Comparison of ENCODE assay signal across 13 cellular contexts in the genomic region with DNA sequence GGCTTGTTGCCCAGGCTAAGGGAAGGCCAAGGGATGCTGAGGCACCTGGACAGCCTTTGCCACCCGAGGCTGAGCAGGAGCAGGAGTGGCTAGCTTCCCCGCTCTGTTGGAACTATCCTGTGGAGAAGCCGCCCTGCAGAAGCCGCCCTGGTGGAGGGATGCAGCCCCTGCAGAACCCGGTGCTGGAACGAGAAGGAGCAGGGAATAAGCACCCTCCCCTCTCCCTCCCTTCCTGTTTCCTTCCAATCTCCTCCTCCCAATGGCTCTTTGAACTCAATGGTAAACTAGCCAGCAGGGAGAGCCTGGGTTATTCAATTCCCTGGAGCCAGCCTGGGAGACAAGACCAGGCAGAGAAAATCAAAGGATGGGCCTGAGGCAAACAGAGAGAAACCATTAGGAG. TPM values are rescaled to one million over a fixed set of nuclear protein-coding genes. Genes with fewer than 3 reads are reported as not detected.
A peak's percentile ranks its signal among the peaks of the same experiment; 100 is the strongest.
DNase-seq lines count a peak whose midpoint lies in the region; ATAC-seq, FAIRE-seq and TF ChIP-seq lines count a peak whose summit lies in the region.
"Had no signal": no experiment of that assay in that cellular context is flagged by ENCODE, and none has a peak within 500 bp of the region (broad histone marks: within the 10 kb centered on the region; RNA-seq: fewer than 3 reads in every experiment).

No MANE protein-coding gene starts in this region.

- no peak overlapping the region for H3K27ac Mint-ChIP-seq in activated T-helper 17 cell treated with anti-CD3 and anti-CD28 coated beads, Interleukin-2, amount 50 U/mL, for 72 hours
- H3K27ac Mint-ChIP-seq: activated CD4-positive, alpha-beta memory T cell treated with anti-CD3 and anti-CD28 coated beads, Interleukin-2, amount 10 ng/mL, durations not matched to agents 7 days and 5 days had no signal

- 0 out of 4 replicates have a peak overlapping the region, but pooled peaks of 1 of the 2 experiments have one; percentile 4 for H3K4me2 ChIP-seq in H1 (ENCODE audit: insufficient read depth in 1 of 2, low read depth in 2 of 2, low read length in 2 of 2)
- no peak overlapping the region for H3K4me2 ChIP-seq in trophoblast cell (ENCODE audit: low read length)

- H3K27ac ChIP-seq in H1 (ENCODE audit: low read depth, low read length) (0 out of 2 replicates have a peak overlapping the region, but pooled peaks have one; percentile 7), trophoblast cell (ENCODE audit: low read depth, low read length) (no peak overlapping the region)

- peak overlapping the region; percentile 86 for H2AFZ ChIP-seq in H1 (ENCODE audit: low read length)
- H2AFZ ChIP-seq in trophoblast cell (ENCODE audit: insufficient read depth, low read length, poor library complexity): no peak overlapping the region

- no peaks in the 10 kb centered on the region for H3K36me3 Mint-ChIP-seq in activated T-helper 17 cell treated with anti-CD3 and anti-CD28 coated beads, Interleukin-2, amount 50 U/mL, for 72 hours (ENCODE audit: low read depth)

- no peak overlapping the region for H3K14ac ChIP-seq in H1 (ENCODE audit: insufficient read length)
- H3K14ac ChIP-seq in trophoblast cell (ENCODE audit: low read length): no peak overlapping the region

- FAIRE-seq in H1 (lab: Jason Lieb, UNC): peak; percentile 78

- H3K4ac ChIP-seq in H1 (replicated peaks; ENCODE audit: insufficient read length, low read depth, low read length): no peak overlapping the region
- no peak overlapping the region for H3K4ac ChIP-seq in trophoblast cell (ENCODE audit: low read depth, low read length)

- H3K23ac ChIP-seq in H1 (ENCODE audit: insufficient read length) (no peak overlapping the region), trophoblast cell (ENCODE audit: low read length) (no peak overlapping the region)

- H3K9me3 ChIP-seq in MG63 (0 out of 2 replicates have a peak, but pooled peaks cover 2% of the 10 kb centered on the region), H1 (ENCODE audit: insufficient read depth in 2 of 2, low read depth in 1 of 2, low read length in 1 of 2) (peaks cover 0 to 6% of the 10 kb centered on the region in 2 experiments; a peak in 1 of 4 replicates), trophoblast cell (ENCODE audit: insufficient read depth, low read depth, low read length) (no peaks in the 10 kb centered on the region)

- TF ChIP-seq EP300 in H1 (IDR thresholded peaks at IDR 0.05; ENCODE audit: borderline replicate concordance in 1 of 2, low read depth in 2 of 2, low read length in 2 of 2): no peak

- TF ChIP-seq POLR2A in H1 (IDR thresholded peaks at IDR 0.05; ENCODE audit: control extremely low read depth in 1 of 2, low read depth in 2 of 2, low read length in 2 of 2): no peak

- peak in 1 of 2 experiments; percentile 40; a peak in 1 of 4 replicates for TF ChIP-seq RAD21 in H1 (IDR thresholded peaks at IDR 0.05 in 1 of 2, conservative IDR thresholded peaks at IDR 0.05 in 1 of 2; ENCODE audit: low read depth in 2 of 2, low read length in 2 of 2)

- no peaks in the 10 kb centered on the region for H3K9me3 Mint-ChIP-seq in activated T-helper 17 cell treated with anti-CD3 and anti-CD28 coated beads, Interleukin-2, amount 50 U/mL, for 72 hours
- H3K9me3 Mint-ChIP-seq: activated CD4-positive, alpha-beta memory T cell treated with anti-CD3 and anti-CD28 coated beads, Interleukin-2, amount 10 ng/mL, durations not matched to agents 7 days and 5 days had no signal

- H3K9ac ChIP-seq in H1 (replicated peaks in 1 of 4; ENCODE audit: extremely low read depth in 1 of 4, low read depth in 3 of 4, low read length in 3 of 4) (no peak overlapping the region), trophoblast cell (ENCODE audit: low read length) (no peak overlapping the region)

- peaks cover 24% of the 10 kb centered on the region for H3K27me3 Mint-ChIP-seq in activated T-helper 17 cell treated with anti-CD3 and anti-CD28 coated beads, Interleukin-2, amount 50 U/mL, for 72 hours

- H3K56ac ChIP-seq in H1 (replicated peaks; ENCODE audit: insufficient read length, low read depth, low read length): no peak overlapping the region

- H3K18ac ChIP-seq in H1 (ENCODE audit: extremely low read depth, low read length): peak overlapping the region; percentile 91; the same call in 1 of the 2 replicates
- no peak overlapping the region for H3K18ac ChIP-seq in trophoblast cell (ENCODE audit: low read length)

- TF ChIP-seq CTCF in GM12864 (IDR thresholded peaks at IDR 0.05; ENCODE audit: low read depth, low read length, missing control alignments) (peak; percentile 16), H1 (IDR thresholded peaks at IDR 0.05; ENCODE audit: control extremely low read depth in 1 of 3, insufficient read depth in 1 of 3, low read depth in 1 of 3, low read length in 3 of 3) (peak; percentile 37 to 76 (median 74))

- H3K79me1 ChIP-seq in H1 (ENCODE audit: low read depth, low read length) (no peaks in the 10 kb centered on the region; the same call in 1 of the 2 replicates), trophoblast cell (ENCODE audit: low read length) (no peaks in the 10 kb centered on the region)

- no peaks in the 10 kb centered on the region for H4K20me1 ChIP-seq in H1 (replicated peaks in 1 of 2; ENCODE audit: control insufficient read depth in 1 of 2, insufficient read depth in 2 of 2, low read length in 2 of 2)

- H3K79me2 ChIP-seq in H1 (ENCODE audit: control insufficient read depth in 1 of 2, insufficient read depth in 2 of 2, low read length in 2 of 2): no peaks in the 10 kb centered on the region; a peak in 1 of 4 replicates
- H3K79me2 ChIP-seq in trophoblast cell (ENCODE audit: control insufficient read depth, insufficient read depth, low read length, poor library complexity): no peaks in the 10 kb centered on the region

- H2BK20ac ChIP-seq in H1 (ENCODE audit: low read length): peak overlapping the region; percentile 88; the same call in 1 of the 2 replicates

- POLR2A ChIA-PET in H1 (lab: Charles Lee; ENCODE audit: partially characterized antibody): interaction anchor here (0.6 to 3.7 kb wide), 10 partner anchors 10 to 129 kb away, joined by 3 to 26 read pairs (median 3); a partner anchor contains a TSS

- H2BK12ac ChIP-seq in H1 (ENCODE audit: low read depth, low read length): peak overlapping the region; percentile 84; the same call in 1 of the 2 replicates
- no peak overlapping the region for H2BK12ac ChIP-seq in trophoblast cell (ENCODE audit: low read length)

- peak overlapping the region; percentile 42 for H4K5ac ChIP-seq in H1 (ENCODE audit: insufficient read length, low read depth, low read length)

- no peak overlapping the region for H3K4me3 Mint-ChIP-seq in activated T-helper 17 cell treated with anti-CD3 and anti-CD28 coated beads, Interleukin-2, amount 50 U/mL, for 72 hours
- H3K4me3 Mint-ChIP-seq: activated CD4-positive, alpha-beta memory T cell treated with anti-CD3 and anti-CD28 coated beads, Interleukin-2, amount 10 ng/mL, durations not matched to agents 7 days and 5 days had no signal

- H2BK120ac ChIP-seq in H1 (replicated peaks; ENCODE audit: low read depth, low read length) (peak overlapping the region; percentile 85), trophoblast cell (ENCODE audit: insufficient read depth, low read length, poor library complexity) (no peak overlapping the region)

- DNase-seq in GM12864 (ENCODE audit: low read depth) (no peak), MG63 (peak; percentile 13), H1 (ENCODE audit: low read depth in 1 of 2, low spot score in 2 of 2) (peak; percentile 54 to 81), trophoblast cell (no peak), SIG-M5 treated with dmso at 0.1 percent for 504 hours (lab: John Stamatoyannopoulos, UW; ENCODE audit: unreplicated experiment) (no peak)
- DNase-seq: activated CD4-positive, alpha-beta memory T cell treated with anti-CD3 and anti-CD28 coated beads, Interleukin-2, amount 10 ng/mL, durations not matched to agents 7 days and 5 days; caudate nucleus; erythroblast; NCI-H1048; T-helper 2 cell had no signal

- peaks cover 2% of the 10 kb centered on the region; the same call in 1 of the 2 replicates for H3K23me2 ChIP-seq in H1 (ENCODE audit: low read depth, low read length)

- peak overlapping the region; percentile 93; the same call in 1 of the 2 replicates for H2BK15ac ChIP-seq in H1 (ENCODE audit: low read length)

- H3K4me1 Mint-ChIP-seq in activated T-helper 17 cell treated with anti-CD3 and anti-CD28 coated beads, Interleukin-2, amount 50 U/mL, for 72 hours: no peaks in the 10 kb centered on the region

- H2AK5ac ChIP-seq in H1 (ENCODE audit: low read depth, low read length) (no peak overlapping the region), trophoblast cell (ENCODE audit: low read length) (no peak overlapping the region)

- no peak overlapping the region for H4K8ac ChIP-seq in H1 (ENCODE audit: extremely low read depth, insufficient read depth, low read length)
- peak overlapping the region; percentile 50 for H4K8ac ChIP-seq in trophoblast cell (ENCODE audit: low read depth, low read length)

- H2BK5ac ChIP-seq in H1 (ENCODE audit: low read depth, low read length) (peak overlapping the region; percentile 82; the same call in 1 of the 2 replicates), trophoblast cell (ENCODE audit: low read depth, low read length, poor library complexity) (no peak overlapping the region)

- 33% methylated on average over 6 of the region's 6 CpGs; no CpG with 5 or more reads in 1 of the 2 experiments for WGBS in H1 (ENCODE audit: extremely low coverage in 1 of 2, insufficient coverage in 1 of 2, insufficient read length in 1 of 2, insufficient replicate concordance in 2 of 2, low coverage in 1 of 2, low lambda C conversion rate in 2 of 2, missing lambda C conversion rate in 1 of 2), 2 experiments
- no CpG with 5 or more reads among the region's 6 CpGs for WGBS in trophoblast cell (ENCODE audit: extremely low coverage, insufficient coverage, insufficient read length)

- H4K91ac ChIP-seq in H1 (replicated peaks; ENCODE audit: insufficient read length, low read length) (peak overlapping the region; percentile 36), trophoblast cell (ENCODE audit: low read depth, low read length) (no peak overlapping the region)

- H3K4me3 ChIP-seq in GM12864 (ENCODE audit: low read depth, low read length) (no peak overlapping the region), MG63 (no peak overlapping the region), H1 (ENCODE audit: extremely low read depth in 1 of 4, insufficient read depth in 2 of 4, low read depth in 3 of 4, low read length in 4 of 4) (no peak overlapping the region), trophoblast cell (ENCODE audit: low read depth, low read length) (no peak overlapping the region)

- H3K27me3 ChIP-seq in MG63 (peaks cover 11% of the 10 kb centered on the region), H1 (replicated peaks in 1 of 4; ENCODE audit: control insufficient read depth in 3 of 4, extremely low read depth in 1 of 4, insufficient read depth in 3 of 4, low read length in 3 of 4) (no peaks in the 10 kb centered on the region), trophoblast cell (ENCODE audit: insufficient read depth, low read length) (no peaks in the 10 kb centered on the region)

- no peak overlapping the region for H4K12ac ChIP-seq in trophoblast cell (ENCODE audit: low read depth, low read length)

- CTCF ChIA-PET in H1 (lab: Charles Lee; ENCODE audit: partially characterized antibody): interaction anchor here (0.6 to 2.9 kb wide), 15 partner anchors 9 to 146 kb away, joined by 3 to 34 read pairs (median 4); a partner anchor contains a TSS

- H3K36me3 ChIP-seq in MG63: no peaks in the 10 kb centered on the region
- H3K36me3 ChIP-seq in H1 (ENCODE audit: control insufficient read depth in 2 of 4, insufficient read depth in 4 of 4, low read length in 3 of 4): no peaks in the 10 kb centered on the region
- H3K36me3 ChIP-seq in trophoblast cell (ENCODE audit: control insufficient read depth in 1 of 2, insufficient read depth in 2 of 2, low read length in 2 of 2): no peaks in the 10 kb centered on the region

- no peak for ATAC-seq in HG02840 (IDR thresholded peaks at IDR 0.05; ENCODE audit: low FRiP score, unreplicated experiment)
- no peak for ATAC-seq in activated T-helper 17 cell treated with anti-CD3 and anti-CD28 coated beads, Interleukin-2, amount 50 U/mL, for 72 hours (replicated peaks)

- H3K4me1 ChIP-seq in H1 (replicated peaks in 1 of 4; ENCODE audit: control insufficient read depth in 3 of 4, insufficient read depth in 4 of 4, low read length in 3 of 4) (peaks cover 0 to 5% (median 3%) of the 10 kb centered on the region in 4 experiments; a peak in 3 of 7 replicates), trophoblast cell (ENCODE audit: control insufficient read depth in 1 of 2, insufficient read depth in 2 of 2, low read length in 2 of 2) (no peaks in the 10 kb centered on the region)

RNA-seq across cellular contexts. Expression of a gene that starts 11.8 kb away (rescaled TPM):
- not detected in 2 replicates for total RNA-seq in MG63 (2014; rRNA removed; shearing (Covaris generic); ENCODE audit: low replicate concordance)
- 0.15 TPM in 1 of 2 replicates, not detected in the other for total RNA-seq in H1 (2021; fragmentation: NEBNext Ultra II Directional; extraction: Animal tissue kit (Norgen Biotek cat#: 25700))
- polyA plus RNA-seq in H1 (2011; rRNA removed): 0.03 TPM in 1 of 2 replicates, not detected in the other
- polyA plus RNA-seq in H1 (2011; cell fraction: cytosol; rRNA removed): not detected
- not detected for polyA plus RNA-seq in H1 (2011; cell fraction: nucleus; rRNA removed)
- 0.21 TPM in 1 of 4 replicates, not detected in the others for polyA plus RNA-seq in H1 (2012, experiment 1 of 2)
- polyA plus RNA-seq in H1 (2012, experiment 2 of 2): not detected
- polyA plus RNA-seq in H1 (2013, experiment 1 of 2): 0.22 TPM
- polyA plus RNA-seq in H1 (2013, experiment 2 of 2): 0.17 TPM
- not detected in 2 replicates for polyA minus RNA-seq in H1 (2011; rRNA and poly(A)+ RNA removed)
- polyA minus RNA-seq in H1 (2011; cell fraction: cytosol; rRNA and poly(A)+ RNA removed): not detected
- not detected for polyA minus RNA-seq in H1 (2011; cell fraction: nucleus; rRNA and poly(A)+ RNA removed)
- polyA plus RNA-seq in trophoblast cell (2013): 0.05 TPM in 1 of 2 replicates, not detected in the other
- not detected for total RNA-seq in activated T-helper 17 cell treated with anti-CD3 and anti-CD28 coated beads, Interleukin-2, amount 50 U/mL, for 72 hours
- total RNA-seq: activated CD4-positive, alpha-beta memory T cell treated with anti-CD3 and anti-CD28 coated beads, Interleukin-2, amount 10 ng/mL, durations not matched to agents 7 days and 5 days; myocyte had no signal

RNA-seq across cellular contexts. Expression of a gene that starts 13.8 kb away (rescaled TPM):
- not detected in 2 replicates for total RNA-seq in MG63 (2014; rRNA removed; shearing (Covaris generic); ENCODE audit: low replicate concordance)
- total RNA-seq in H1 (2021; fragmentation: NEBNext Ultra II Directional; extraction: Animal tissue kit (Norgen Biotek cat#: 25700)): not detected in 2 replicates
- 0.15 TPM in 1 of 2 replicates, not detected in the other for polyA plus RNA-seq in H1 (2011; rRNA removed)
- 0.09 TPM for polyA plus RNA-seq in H1 (2011; cell fraction: cytosol; rRNA removed)
- 0.19 TPM for polyA plus RNA-seq in H1 (2011; cell fraction: nucleus; rRNA removed)
- 0.10 to 0.25 TPM (median 0.19 TPM) in 4 replicates for polyA plus RNA-seq in H1 (2012, experiment 1 of 2)
- not detected for polyA plus RNA-seq in H1 (2012, experiment 2 of 2)
- not detected for polyA plus RNA-seq in H1 (2013, experiment 1 of 2)
- polyA plus RNA-seq in H1 (2013, experiment 2 of 2): 0.07 TPM
- not detected in 2 replicates for polyA minus RNA-seq in H1 (2011; rRNA and poly(A)+ RNA removed)
- polyA minus RNA-seq in H1 (2011; cell fraction: cytosol; rRNA and poly(A)+ RNA removed): not detected
- polyA minus RNA-seq in H1 (2011; cell fraction: nucleus; rRNA and poly(A)+ RNA removed): not detected
- polyA plus RNA-seq in trophoblast cell (2013): not detected in 2 replicates
- total RNA-seq in activated T-helper 17 cell treated with anti-CD3 and anti-CD28 coated beads, Interleukin-2, amount 50 U/mL, for 72 hours: not detected
- total RNA-seq: activated CD4-positive, alpha-beta memory T cell treated with anti-CD3 and anti-CD28 coated beads, Interleukin-2, amount 10 ng/mL, durations not matched to agents 7 days and 5 days; myocyte had no signal

RNA-seq across cellular contexts. Expression of a gene that starts 41.1 kb away (rescaled TPM):
- not detected in 2 replicates for total RNA-seq in MG63 (2014; rRNA removed; shearing (Covaris generic); ENCODE audit: low replicate concordance)
- 0.78 and 1.1 TPM in 2 replicates for total RNA-seq in H1 (2021; fragmentation: NEBNext Ultra II Directional; extraction: Animal tissue kit (Norgen Biotek cat#: 25700))
- 0.68 and 0.86 TPM in 2 replicates for polyA plus RNA-seq in H1 (2011; rRNA removed)
- 2.4 TPM for polyA plus RNA-seq in H1 (2011; cell fraction: cytosol; rRNA removed)
- polyA plus RNA-seq in H1 (2011; cell fraction: nucleus; rRNA removed): 0.47 TPM
- 0.46 to 1.1 TPM (median 0.57 TPM) in 4 replicates for polyA plus RNA-seq in H1 (2012, experiment 1 of 2)
- 0.46 TPM for polyA plus RNA-seq in H1 (2012, experiment 2 of 2)
- polyA plus RNA-seq in H1 (2013, experiment 1 of 2): 0.69 TPM
- 0.61 TPM for polyA plus RNA-seq in H1 (2013, experiment 2 of 2)
- polyA minus RNA-seq in H1 (2011; rRNA and poly(A)+ RNA removed): 0.46 TPM in 1 of 2 replicates, not detected in the other
- 0.66 TPM for polyA minus RNA-seq in H1 (2011; cell fraction: cytosol; rRNA and poly(A)+ RNA removed)
- 0.50 TPM for polyA minus RNA-seq in H1 (2011; cell fraction: nucleus; rRNA and poly(A)+ RNA removed)
- polyA plus RNA-seq in trophoblast cell (2013): not detected in 2 replicates
- not detected for total RNA-seq in activated T-helper 17 cell treated with anti-CD3 and anti-CD28 coated beads, Interleukin-2, amount 50 U/mL, for 72 hours
- total RNA-seq: activated CD4-positive, alpha-beta memory T cell treated with anti-CD3 and anti-CD28 coated beads, Interleukin-2, amount 10 ng/mL, durations not matched to agents 7 days and 5 days; myocyte had no signal

Comparison
In these comparisons a context has a peak if more than half of its experiments do, and no peak if none do; other contexts are left out.
1. DNase-seq: peak in MG63 (single experiment) and H1 (2 of 2); none in GM12864 (single experiment), trophoblast cell (0 of 2) and SIG-M5 treated with dmso at 0.1 percent for 504 hours (single experiment).